In genomic region chr7:27329917-27330316, GRCh38 we compare ENCODE assay signal across 14 cellular contexts.
DNase-seq lines count a peak whose midpoint lies in the region; ATAC-seq and TF ChIP-seq lines count a peak whose summit lies in the region.
"Had no signal": no experiment of that assay in that cellular context is flagged by ENCODE, and none has a peak within 500 bp of the region (broad histone marks: within the 10 kb centered on the region; RNA-seq: fewer than 3 reads in every experiment).

No MANE protein-coding gene starts in this region.

- H3K27ac ChIP-seq in neural progenitor cell, result no peak overlapping the region

- H3K27me3 Mint-ChIP-seq in chondrocyte (ENCODE audit: low read depth) (peaks cover 12% of the 10 kb centered on the region), neural progenitor cell (ENCODE audit: insufficient read depth, low read depth) (no peaks in the 10 kb centered on the region)
- H3K27me3 Mint-ChIP-seq in activated T-helper 1 cell treated with anti-CD3 and anti-CD28 coated beads, Interleukin-12 subunit alpha, Interleukin-12 subunit beta, Interleukin-2, Interleukin-4 antibody, amounts not matched to agents 30 ng/mL and 10 ng/mL and 1 ng/mL, durations not matched to agents 14 hours and 24 hours and 36 hours (ENCODE audit: insufficient read depth), result no peaks in the 10 kb centered on the region

- H3K9me2 ChIP-seq in Loucy (replicated peaks; ENCODE audit: low read depth, low read length), result no peaks in the 10 kb centered on the region

- H4K20me1 ChIP-seq in Loucy (ENCODE audit: insufficient read depth, low read length, poor library complexity, severe bottlenecking) (no peaks in the 10 kb centered on the region), neural progenitor cell (ENCODE audit: low read depth) (no peaks in the 10 kb centered on the region)

- H3K36me3 ChIP-seq in Loucy (ENCODE audit: insufficient read depth, low read length), result no peaks in the 10 kb centered on the region
- H3K36me3 ChIP-seq in neural progenitor cell, result no peaks in the 10 kb centered on the region

- no peak overlapping the region for H3K9ac ChIP-seq in Loucy (ENCODE audit: low read depth, low read length, poor library complexity, severe bottlenecking)
- H3K9ac ChIP-seq in neural progenitor cell, result no peak overlapping the region

- intact Hi-C loops in activated T-helper 1 cell treated with anti-CD3 and anti-CD28 coated beads, Interleukin-12 subunit alpha, Interleukin-12 subunit beta, Interleukin-2, Interleukin-4 antibody, amounts not matched to agents 30 ng/mL and 10 ng/mL and 1 ng/mL, durations not matched to agents 14 hours and 24 hours and 36 hours (cut with micrococcal nuclease), result no loop called here

- H3K27ac Mint-ChIP-seq in chondrocyte (ENCODE audit: unreplicated experiment), result no peak overlapping the region
- no peak overlapping the region for H3K27ac Mint-ChIP-seq in neural progenitor cell
- no peak overlapping the region for H3K27ac Mint-ChIP-seq in activated T-helper 1 cell treated with anti-CD3 and anti-CD28 coated beads, Interleukin-12 subunit alpha, Interleukin-12 subunit beta, Interleukin-2, Interleukin-4 antibody, amounts not matched to agents 30 ng/mL and 10 ng/mL and 1 ng/mL, durations not matched to agents 14 hours and 24 hours and 36 hours

- ATAC-seq in GM21515 (IDR thresholded peaks at IDR 0.05; ENCODE audit: unreplicated experiment), result no peak
- ATAC-seq in GM21786 (IDR thresholded peaks at IDR 0.05; ENCODE audit: unreplicated experiment), result no peak
- ATAC-seq: activated CD4-positive, CD25-positive, alpha-beta regulatory T cell treated with anti-CD3 and anti-CD28 coated beads, Interleukin-2, amount 50 U/mL, for 24 hours; stimulated activated naive CD8-positive, alpha-beta T cell treated with anti-CD3 and anti-CD28 coated beads, Interleukin-15, Interleukin-2, amounts not matched to agents 100 U/mL and 50 U/mL, for 24 hours had no signal

- H3F3A ChIP-seq in Loucy (ENCODE audit: low read depth) (no peaks in the 10 kb centered on the region), neural progenitor cell (ENCODE audit: low read depth) (no peaks in the 10 kb centered on the region)

- DNase-seq in NCI-H82 (lab: John Stamatoyannopoulos, UW), result peak; percentile 5
- no peak for DNase-seq in NCI-H82 treated with DMSO at 0.1 percent for 48 hours (lab: John Stamatoyannopoulos, UW; ENCODE audit: unreplicated experiment)
- no peak for DNase-seq in chondrocyte (ENCODE audit: low spot score)
- no peak for DNase-seq in neural progenitor cell (ENCODE audit: low spot score)
- no peak for DNase-seq in activated T-helper 1 cell treated with anti-CD3 and anti-CD28 coated beads, Interleukin-12 subunit alpha, Interleukin-12 subunit beta, Interleukin-2, Interleukin-4 antibody, amounts not matched to agents 30 ng/mL and 10 ng/mL and 1 ng/mL, durations not matched to agents 14 hours and 24 hours and 36 hours (ENCODE audit: low spot score)
- DNase-seq: ACHN; NCI-H2029 treated with DMSO at 0.1 percent for 48 hours; NCI-H526 treated with DMSO at 0.1 percent for 48 hours; stimulated activated CD4-positive, alpha-beta T cell treated with anti-CD3 and anti-CD28 coated beads, Interleukin-12 subunit alpha, Interleukin-12 subunit beta, amount 100 ng/mL, for 4 hours; stimulated activated naive CD8-positive, alpha-beta T cell treated with anti-CD3 and anti-CD28 coated beads, Interleukin-15, Interleukin-2, amounts not matched to agents 100 U/mL and 50 U/mL, for 24 hours had no signal

- no peak overlapping the region for H3K4me3 ChIP-seq in Loucy (ENCODE audit: low read length, poor library complexity, severe bottlenecking)
- H3K4me3 ChIP-seq in neural progenitor cell, result no peak overlapping the region

- H3K4me2 ChIP-seq in Loucy (ENCODE audit: low read depth, low read length, poor library complexity, severe bottlenecking) (no peak overlapping the region), neural progenitor cell (no peak overlapping the region)

- no peaks in the 10 kb centered on the region for H3K4me1 Mint-ChIP-seq in chondrocyte (ENCODE audit: low read depth)
- H3K4me1 Mint-ChIP-seq in neural progenitor cell, result no peaks in the 10 kb centered on the region
- no peaks in the 10 kb centered on the region for H3K4me1 Mint-ChIP-seq in activated T-helper 1 cell treated with anti-CD3 and anti-CD28 coated beads, Interleukin-12 subunit alpha, Interleukin-12 subunit beta, Interleukin-2, Interleukin-4 antibody, amounts not matched to agents 30 ng/mL and 10 ng/mL and 1 ng/mL, durations not matched to agents 14 hours and 24 hours and 36 hours (ENCODE audit: low read depth)

- H3K4me1 ChIP-seq in Loucy (ENCODE audit: insufficient read depth, low read length, poor library complexity, severe bottlenecking) (no peaks in the 10 kb centered on the region), neural progenitor cell (no peaks in the 10 kb centered on the region)

- H3K36me3 Mint-ChIP-seq in chondrocyte (ENCODE audit: low read depth), result peaks cover 2% of the 10 kb centered on the region
- no peaks in the 10 kb centered on the region for H3K36me3 Mint-ChIP-seq in neural progenitor cell
- H3K36me3 Mint-ChIP-seq in activated T-helper 1 cell treated with anti-CD3 and anti-CD28 coated beads, Interleukin-12 subunit alpha, Interleukin-12 subunit beta, Interleukin-2, Interleukin-4 antibody, amounts not matched to agents 30 ng/mL and 10 ng/mL and 1 ng/mL, durations not matched to agents 14 hours and 24 hours and 36 hours (ENCODE audit: low read depth), result no peaks in the 10 kb centered on the region

- H3K27me3 ChIP-seq in Loucy (ENCODE audit: insufficient read depth, low read length, poor library complexity, severe bottlenecking), result no peaks in the 10 kb centered on the region
- H3K27me3 ChIP-seq in neural progenitor cell, result no peaks in the 10 kb centered on the region

- H2AFZ ChIP-seq in Loucy (ENCODE audit: low read length) (no peak overlapping the region), neural progenitor cell (replicated peaks) (peak overlapping the region; percentile 29)

- H3K79me2 ChIP-seq in Loucy (ENCODE audit: insufficient read depth, low read length) (no peaks in the 10 kb centered on the region), neural progenitor cell (ENCODE audit: low read depth) (no peaks in the 10 kb centered on the region)

- H3K9me3 Mint-ChIP-seq in chondrocyte (ENCODE audit: low read depth) (peaks cover 15% of the 10 kb centered on the region), neural progenitor cell (peaks cover 6% of the 10 kb centered on the region)
- H3K9me3 Mint-ChIP-seq in activated T-helper 1 cell treated with anti-CD3 and anti-CD28 coated beads, Interleukin-12 subunit alpha, Interleukin-12 subunit beta, Interleukin-2, Interleukin-4 antibody, amounts not matched to agents 30 ng/mL and 10 ng/mL and 1 ng/mL, durations not matched to agents 14 hours and 24 hours and 36 hours, result peaks cover 5% of the 10 kb centered on the region

- H3K9me3 ChIP-seq in Loucy (ENCODE audit: insufficient read depth, low read depth, low read length) (0 out of 2 replicates have a peak, but pooled peaks cover 8% of the 10 kb centered on the region), neural progenitor cell (ENCODE audit: low read depth) (no peaks in the 10 kb centered on the region)

- H3K4me3 Mint-ChIP-seq in chondrocyte (ENCODE audit: unreplicated experiment), result no peak overlapping the region
- no peak overlapping the region for H3K4me3 Mint-ChIP-seq in neural progenitor cell
- no peak overlapping the region for H3K4me3 Mint-ChIP-seq in activated T-helper 1 cell treated with anti-CD3 and anti-CD28 coated beads, Interleukin-12 subunit alpha, Interleukin-12 subunit beta, Interleukin-2, Interleukin-4 antibody, amounts not matched to agents 30 ng/mL and 10 ng/mL and 1 ng/mL, durations not matched to agents 14 hours and 24 hours and 36 hours

- peak; percentile 62 for TF ChIP-seq CTCF in Loucy (conservative IDR thresholded peaks at IDR 0.05; ENCODE audit: low read length)
- TF ChIP-seq CTCF in chondrocyte (IDR thresholded peaks at IDR 0.05), result peak; percentile 21
- peak; percentile 25 for TF ChIP-seq CTCF in neural progenitor cell (IDR thresholded peaks at IDR 0.05)
